Comparison of ENCODE assay signal across 1 cellular context in the genomic region with DNA sequence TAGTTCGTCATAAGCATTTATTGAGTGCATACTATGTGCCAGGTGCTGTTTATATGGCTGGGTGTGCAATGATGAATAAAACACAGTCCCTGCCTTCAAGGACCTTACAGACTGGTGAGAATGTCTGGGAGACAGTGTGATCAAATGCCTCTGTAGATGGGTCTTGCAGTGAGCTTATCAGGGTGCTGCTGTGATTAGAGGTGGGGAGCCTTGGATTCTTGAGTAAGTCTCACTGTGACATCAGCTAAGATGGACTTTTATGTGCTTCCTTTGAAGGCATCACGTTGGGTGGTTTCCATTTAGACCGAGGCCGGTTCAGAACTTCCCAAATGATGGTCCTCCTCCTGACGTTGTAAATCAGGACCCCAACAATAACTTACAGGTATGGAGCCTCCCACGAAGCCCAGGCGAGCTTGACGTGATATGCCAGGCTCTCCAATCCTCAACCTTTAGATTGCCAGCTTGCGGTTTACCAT.
TF ChIP-seq lines count a peak whose summit lies in the region.

No MANE protein-coding gene starts in this region.

TF ChIP-seq in HepG2, 621 proteins besides CTCF, POLR2A, EP300 and RAD21 (continued from another document):
- TF ChIP-seq SKI (IDR thresholded peaks at IDR 0.05; ENCODE audit: partially characterized antibody) (no peak), ZNF644 (CRISPR knock-in tag; IDR thresholded peaks at IDR 0.05; ENCODE audit: low read depth) (no peak), ZNF253 (CRISPR knock-in tag; IDR thresholded peaks at IDR 0.05; ENCODE audit: borderline replicate concordance) (no peak), TOPORS (CRISPR knock-in tag; IDR thresholded peaks at IDR 0.05) (no peak), ZNF629 (CRISPR knock-in tag; conservative IDR thresholded peaks at IDR 0.05) (no peak), SOX13 (IDR thresholded peaks at IDR 0.05) (no peak), SOX13 (CRISPR knock-in tag; conservative IDR thresholded peaks at IDR 0.05 in 1 of 2, IDR thresholded peaks at IDR 0.05 in 1 of 2) (no peak), WIZ (CRISPR knock-in tag; IDR thresholded peaks at IDR 0.05) (no peak), THAP11 (CRISPR knock-in tag; IDR thresholded peaks at IDR 0.05) (no peak), KMT2B (CRISPR knock-in tag; IDR thresholded peaks at IDR 0.05) (no peak), ZNF496 (CRISPR knock-in tag; IDR thresholded peaks at IDR 0.05; ENCODE audit: insufficient replicate concordance) (no peak), HOXA3 (CRISPR knock-in tag; IDR thresholded peaks at IDR 0.05) (no peak), ZNF724P (CRISPR knock-in tag; IDR thresholded peaks at IDR 0.05; ENCODE audit: borderline replicate concordance) (no peak), SSRP1 (CRISPR knock-in tag; IDR thresholded peaks at IDR 0.05) (peak; percentile 97), EHMT2 (IDR thresholded peaks at IDR 0.05; ENCODE audit: borderline replicate concordance, low read depth, low read length) (no peak), PAF1 (CRISPR knock-in tag; IDR thresholded peaks at IDR 0.05) (peak; percentile 86; the same call in 1 of the 2 replicates)
- TF ChIP-seq, protein P1, sequence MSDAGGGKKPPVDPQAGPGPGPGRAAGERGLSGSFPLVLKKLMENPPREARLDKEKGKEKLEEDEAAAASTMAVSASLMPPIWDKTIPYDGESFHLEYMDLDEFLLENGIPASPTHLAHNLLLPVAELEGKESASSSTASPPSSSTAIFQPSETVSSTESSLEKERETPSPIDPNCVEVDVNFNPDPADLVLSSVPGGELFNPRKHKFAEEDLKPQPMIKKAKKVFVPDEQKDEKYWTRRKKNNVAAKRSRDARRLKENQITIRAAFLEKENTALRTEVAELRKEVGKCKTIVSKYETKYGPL (CRISPR knock-in tag; IDR thresholded peaks at IDR 0.05): no peak
- TF ChIP-seq, protein P2, sequence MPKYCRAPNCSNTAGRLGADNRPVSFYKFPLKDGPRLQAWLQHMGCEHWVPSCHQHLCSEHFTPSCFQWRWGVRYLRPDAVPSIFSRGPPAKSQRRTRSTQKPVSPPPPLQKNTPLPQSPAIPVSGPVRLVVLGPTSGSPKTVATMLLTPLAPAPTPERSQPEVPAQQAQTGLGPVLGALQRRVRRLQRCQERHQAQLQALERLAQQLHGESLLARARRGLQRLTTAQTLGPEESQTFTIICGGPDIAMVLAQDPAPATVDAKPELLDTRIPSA (CRISPR knock-in tag; IDR thresholded peaks at IDR 0.05; ENCODE audit: borderline replicate concordance): no peak
